15 cellular contexts compared by ENCODE assay signal in the genomic region with DNA sequence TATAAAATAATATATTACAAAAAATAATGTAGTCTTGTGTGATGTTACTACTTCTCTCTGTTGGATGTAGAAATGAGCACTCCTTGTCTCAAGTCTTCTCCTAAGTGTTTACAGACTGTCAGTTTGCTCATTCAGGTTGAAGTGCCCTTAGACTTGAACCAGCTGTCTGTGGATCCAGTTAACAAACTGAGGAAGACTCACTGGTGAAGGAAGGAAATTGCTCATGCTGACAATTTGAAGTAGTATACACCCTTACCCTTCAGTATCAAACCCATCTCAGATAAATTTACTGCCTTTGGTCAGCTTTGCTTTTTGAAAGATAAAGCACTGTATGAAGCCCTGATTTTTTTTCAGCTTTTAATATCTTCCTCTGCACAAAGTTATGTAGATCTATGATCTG.
DNase-seq lines count a peak whose midpoint lies in the region; TF ChIP-seq lines count a peak whose summit lies in the region.
"Had no signal": no experiment of that assay in that cellular context is flagged by ENCODE, and none has a peak within 500 bp of the region (broad histone marks: within the 10 kb centered on the region; RNA-seq: fewer than 3 reads in every experiment).

No MANE protein-coding gene starts in this region.

- no peaks in the 10 kb centered on the region for H3K9me3 ChIP-seq in esophagus muscularis mucosa
- H3K9me3 ChIP-seq: BLaER1 treated with 17β-estradiol and CSF1 and Interleukin-3, amounts not matched to agents 10 nM and 100 nM had no signal

- no peaks in the 10 kb centered on the region for H3K27me3 ChIP-seq in esophagus muscularis mucosa
- H3K27me3 ChIP-seq: BLaER1 treated with 17β-estradiol and CSF1 and Interleukin-3, amounts not matched to agents 10 nM and 100 nM had no signal

- TF ChIP-seq POLR2A in esophagus muscularis mucosa (IDR thresholded peaks at IDR 0.05; ENCODE audit: low read depth) = no peak

- no peak for TF ChIP-seq CTCF in esophagus muscularis mucosa (IDR thresholded peaks at IDR 0.05)

- intact Hi-C loops in esophagus muscularis mucosa (cut with DNase I) = no loop called here

- no peak overlapping the region for H3K27ac ChIP-seq in esophagus muscularis mucosa (replicated peaks in 1 of 4)
- H3K27ac ChIP-seq: BLaER1 treated with 17β-estradiol and CSF1 and Interleukin-3, amounts not matched to agents 10 nM and 100 nM; HL-60 had no signal

- H3K4me1 ChIP-seq in esophagus muscularis mucosa = no peaks in the 10 kb centered on the region
- H3K4me1 ChIP-seq: BLaER1 treated with 17β-estradiol and CSF1 and Interleukin-3, amounts not matched to agents 10 nM and 100 nM had no signal

- H3K4me3 ChIP-seq in esophagus muscularis mucosa = no peak overlapping the region
- H3K4me3 ChIP-seq: BLaER1 treated with 17β-estradiol and CSF1 and Interleukin-3, amounts not matched to agents 10 nM and 100 nM had no signal

- TF ChIP-seq EP300 in esophagus muscularis mucosa (IDR thresholded peaks at IDR 0.05) = no peak

- no peaks in the 10 kb centered on the region for H3K36me3 ChIP-seq in esophagus muscularis mucosa
- H3K36me3 ChIP-seq: BLaER1 treated with 17β-estradiol and CSF1 and Interleukin-3, amounts not matched to agents 10 nM and 100 nM had no signal

- DNase-seq in NCI-H2171 treated with DMSO at 0.1 percent for 48 hours (lab: John Stamatoyannopoulos, UW) (peak; percentile 38), NCI-H2171 (lab: John Stamatoyannopoulos, UW) (no peak), NCI-H187 treated with DMSO at 0.1 percent for 48 hours (lab: John Stamatoyannopoulos, UW) (peak; percentile 16), NCI-H524 treated with DMSO at 0.1 percent for 48 hours (lab: John Stamatoyannopoulos, UW) (peak; percentile 32), DMS79 (lab: John Stamatoyannopoulos, UW) (no peak), esophagus muscularis mucosa (ENCODE audit: extremely low spot score) (no peak)
- DNase-seq: Calu3; CD8-positive, alpha-beta T cell; GF-D8; GOT3; H7; HFFc6; IMR-90 had no signal

Comparison
In these comparisons a context has a peak if more than half of its experiments do, and no peak if none do; other contexts are left out.
1. DNase-seq: peak in NCI-H2171 treated with DMSO at 0.1 percent for 48 hours (single experiment), NCI-H187 treated with DMSO at 0.1 percent for 48 hours (single experiment) and NCI-H524 treated with DMSO at 0.1 percent for 48 hours (single experiment); none in NCI-H2171 (single experiment), DMS79 (single experiment) and esophagus muscularis mucosa (single experiment).